8 cellular contexts compared by ENCODE assay signal in genomic region chr1:1440941-1441888, GRCh38. TPM values are rescaled to one million over a fixed set of nuclear protein-coding genes. Genes with fewer than 3 reads are reported as not detected.
DNase-seq lines count a peak whose midpoint lies in the region; ATAC-seq lines count a peak whose summit lies in the region.

No MANE protein-coding gene starts in this region.

- no peaks in the 10 kb centered on the region for H3K36me3 Mint-ChIP-seq in CD8-positive, alpha-beta memory T cell
- no peaks in the 10 kb centered on the region for H3K36me3 Mint-ChIP-seq in naive B cell

- H3K4me1 Mint-ChIP-seq in CD8-positive, alpha-beta memory T cell = peaks cover 0 to 5% (median 0%) of the 10 kb centered on the region in 3 donors
- H3K4me1 Mint-ChIP-seq in naive B cell = peaks cover 3 to 9% (median 9%) of the 10 kb centered on the region in 3 donors
- H3K4me1 Mint-ChIP-seq in stimulated activated naive CD8-positive, alpha-beta T cell treated with anti-CD3 and anti-CD28 coated beads, Interleukin-15, amount 100 ng/mL, for 72 hours = peaks cover 11% of the 10 kb centered on the region

- no peak overlapping the region for H3K27ac Mint-ChIP-seq in CD8-positive, alpha-beta memory T cell
- H3K27ac Mint-ChIP-seq in naive B cell = no peak overlapping the region
- H3K27ac Mint-ChIP-seq in stimulated activated naive CD8-positive, alpha-beta T cell treated with anti-CD3 and anti-CD28 coated beads, Interleukin-15, amount 100 ng/mL, for 72 hours = no peak overlapping the region

- CTCF ChIA-PET in CD8-positive, alpha-beta memory T cell (lab: Charles Lee) = interaction anchor here (0.6 to 2.0 kb wide), 13 partner anchors 10 to 210 kb away, joined by 3 to 8 read pairs (median 3); no protein-coding TSS in a partner anchor

- no peaks in the 10 kb centered on the region for H3K36me3 ChIP-seq in CD8-positive, alpha-beta memory T cell (ENCODE audit: insufficient read depth, low read length)

- ATAC-seq in naive B cell (ENCODE audit: low read depth in 2 of 2) = peak; percentile 86 to 95
- ATAC-seq in stimulated activated naive CD8-positive, alpha-beta T cell treated with anti-CD3 and anti-CD28 coated beads, Interleukin-15, amount 100 ng/mL, for 72 hours = peak; percentile 81

- peaks cover 7 to 13% of the 10 kb centered on the region in 2 donors for H3K27me3 Mint-ChIP-seq in CD8-positive, alpha-beta memory T cell
- peaks cover 0 to 26% (median 0%) of the 10 kb centered on the region in 3 donors for H3K27me3 Mint-ChIP-seq in naive B cell
- H3K27me3 Mint-ChIP-seq in stimulated activated naive CD8-positive, alpha-beta T cell treated with anti-CD3 and anti-CD28 coated beads, Interleukin-15, amount 100 ng/mL, for 72 hours = peaks cover 32% of the 10 kb centered on the region

- H3K27ac ChIP-seq in CD8-positive, alpha-beta memory T cell (ENCODE audit: low read depth, low read length) = no peak overlapping the region

- H3K27me3 ChIP-seq in CD8-positive, alpha-beta memory T cell (ENCODE audit: insufficient read depth, low read length, poor library complexity, severe bottlenecking) = peaks cover 21% of the 10 kb centered on the region

- no peak overlapping the region for H3K4me3 ChIP-seq in CD8-positive, alpha-beta memory T cell (ENCODE audit: low read length)

- POLR2A ChIA-PET in CD8-positive, alpha-beta memory T cell (lab: Charles Lee) = no interaction called here

- H3K9me3 ChIP-seq in CD8-positive, alpha-beta memory T cell (ENCODE audit: low read length) = no peaks in the 10 kb centered on the region

- DNase-seq in CD8-positive, alpha-beta memory T cell = peak; percentile 22 to 64 (median 43)
- peak; percentile 99 for DNase-seq in HuH-7.5 (ENCODE audit: low spot score)
- peak; percentile 48 to 61 for DNase-seq in activated CD4-positive, alpha-beta T cell treated with anti-CD3 and anti-CD28 coated beads for 4 hours
- peak; percentile 36 for DNase-seq in effector CD4-positive, alpha-beta T cell
- DNase-seq in naive B cell = peak; percentile 46
- DNase-seq in stimulated activated naive CD8-positive, alpha-beta T cell treated with anti-CD3 and anti-CD28 coated beads, Interleukin-15, amount 100 ng/mL, for 72 hours = peak; percentile 62 to 65
- DNase-seq in putamen (ENCODE audit: low spot score) = no peak
- DNase-seq in NCI-H1417 treated with DMSO at 0.1 percent for 48 hours (lab: John Stamatoyannopoulos, UW) = no peak

- peaks cover 10% of the 10 kb centered on the region for H3K4me1 ChIP-seq in CD8-positive, alpha-beta memory T cell (ENCODE audit: insufficient read depth, low read length)

- no peak overlapping the region for H3K4me3 Mint-ChIP-seq in CD8-positive, alpha-beta memory T cell
- no peak overlapping the region for H3K4me3 Mint-ChIP-seq in naive B cell
- H3K4me3 Mint-ChIP-seq in stimulated activated naive CD8-positive, alpha-beta T cell treated with anti-CD3 and anti-CD28 coated beads, Interleukin-15, amount 100 ng/mL, for 72 hours = no peak overlapping the region

- H3K9me3 Mint-ChIP-seq in CD8-positive, alpha-beta memory T cell = no peaks in the 10 kb centered on the region
- no peaks in the 10 kb centered on the region for H3K9me3 Mint-ChIP-seq in naive B cell
- H3K9me3 Mint-ChIP-seq in stimulated activated naive CD8-positive, alpha-beta T cell treated with anti-CD3 and anti-CD28 coated beads, Interleukin-15, amount 100 ng/mL, for 72 hours = no peaks in the 10 kb centered on the region

RNA-seq across cellular contexts. Expression of gene VWA1, which starts 5.7 kb away (rescaled TPM):
- under 1 TPM in 1 of 2 experiments, not detected in 1; 0.31 TPM for total RNA-seq in CD8-positive, alpha-beta memory T cell
- polyA plus RNA-seq in CD8-positive, alpha-beta memory T cell = not detected
- under 1 TPM in 1 of 6 donors, not detected in 5; 0.41 TPM for polyA plus RNA-seq in naive B cell (ENCODE audit: low read depth in 6 of 6)

RNA-seq across cellular contexts. Expression of gene ATAD3C, which starts 8.3 kb away (rescaled TPM):
- total RNA-seq in CD8-positive, alpha-beta memory T cell = 1 to 10 TPM in 1 of 2 experiments, under 1 TPM in 1; 0.53 to 1.9 TPM
- polyA plus RNA-seq in CD8-positive, alpha-beta memory T cell = 4.3 TPM
- not detected for polyA plus RNA-seq in naive B cell (ENCODE audit: low read depth in 6 of 6)

RNA-seq across cellular contexts. Expression of gene ANKRD65, which starts 20.1 kb away (rescaled TPM):
- total RNA-seq in CD8-positive, alpha-beta memory T cell = not detected
- not detected for polyA plus RNA-seq in CD8-positive, alpha-beta memory T cell
- 1 to 10 TPM in 1 of 6 donors, under 1 TPM in 4, not detected in 1; 0.17 to 1.5 (median 0.28) TPM for polyA plus RNA-seq in naive B cell (ENCODE audit: low read depth in 6 of 6)

RNA-seq across cellular contexts. Expression of gene ATAD3B, which starts 30.4 kb away (rescaled TPM):
- total RNA-seq in CD8-positive, alpha-beta memory T cell = 10 to 100 TPM; 81.6 to 86.6 TPM
- polyA plus RNA-seq in CD8-positive, alpha-beta memory T cell = 7.9 TPM
- polyA plus RNA-seq in naive B cell (ENCODE audit: low read depth in 6 of 6) = 10 to 100 TPM in 1 of 6 donors, 1 to 10 TPM in 3, under 1 TPM in 2; 0.20 to 10.2 (median 2.9) TPM

RNA-seq across cellular contexts. Expression of gene MRPL20, which starts 34.1 kb away (rescaled TPM):
- 100 to 1,000 TPM; 206 to 208 TPM for total RNA-seq in CD8-positive, alpha-beta memory T cell
- 198 TPM for polyA plus RNA-seq in CD8-positive, alpha-beta memory T cell
- 100 to 1,000 TPM in 3 of 6 donors, 10 to 100 TPM in 3; 75.1 to 129 (median 102) TPM for polyA plus RNA-seq in naive B cell (ENCODE audit: low read depth in 6 of 6)

Comparison
In these comparisons a context has a peak if more than half of its experiments do, and no peak if none do; other contexts are left out.
1. DNase-seq: peak in CD8-positive, alpha-beta memory T cell (5 of 5), HuH-7.5 (single experiment), activated CD4-positive, alpha-beta T cell treated with anti-CD3 and anti-CD28 coated beads for 4 hours (2 of 2), effector CD4-positive, alpha-beta T cell (single experiment), naive B cell (single experiment) and stimulated activated naive CD8-positive, alpha-beta T cell treated with anti-CD3 and anti-CD28 coated beads, Interleukin-15, amount 100 ng/mL, for 72 hours (2 of 2); none in putamen (single experiment) and NCI-H1417 treated with DMSO at 0.1 percent for 48 hours (single experiment).